13 cellular contexts compared by ENCODE assay signal in the genomic region with DNA sequence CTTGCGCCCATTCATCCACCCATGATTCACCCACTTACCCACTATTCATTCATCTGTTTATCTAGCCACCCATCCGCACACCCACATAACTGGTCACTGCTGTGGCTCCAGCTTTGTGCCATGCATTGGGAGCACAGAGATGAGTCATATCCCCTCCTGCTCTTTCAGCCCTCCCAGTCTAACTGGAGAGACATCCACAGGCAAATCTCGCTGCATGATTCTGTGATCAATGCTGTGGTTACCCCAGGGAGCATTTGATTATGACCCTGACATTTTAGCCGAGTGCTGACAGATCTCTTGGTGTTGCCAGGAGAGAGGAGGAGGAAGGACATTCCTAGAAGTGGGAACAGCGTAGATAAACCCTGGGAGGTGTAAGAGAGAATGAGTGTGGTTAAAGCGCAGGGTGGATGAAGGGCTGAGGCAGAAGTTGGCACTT. TPM values are rescaled to one million over a fixed set of nuclear protein-coding genes. Genes with fewer than 3 reads are reported as not detected.
DNase-seq lines count a peak whose midpoint lies in the region; ATAC-seq and TF ChIP-seq lines count a peak whose summit lies in the region.
"Had no signal": no experiment of that assay in that cellular context is flagged by ENCODE, and none has a peak within 500 bp of the region (broad histone marks: within the 10 kb centered on the region; RNA-seq: fewer than 3 reads in every experiment).

No MANE protein-coding gene starts in this region.

- peak; percentile 85 for ATAC-seq in activated T-helper 17 cell treated with anti-CD3 and anti-CD28 coated beads, Interleukin-2, amount 50 U/mL, for 72 hours (replicated peaks)
- ATAC-seq in foreskin keratinocyte (peak; percentile 83), HG02588 (IDR thresholded peaks at IDR 0.05; ENCODE audit: unreplicated experiment) (no peak)

- peaks cover 1% of the 10 kb centered on the region; the same call in 1 of the 2 replicates for H3K27me3 Mint-ChIP-seq in HFFc6 (ENCODE audit: insufficient read depth)
- no peaks in the 10 kb centered on the region for H3K27me3 Mint-ChIP-seq in activated T-helper 17 cell treated with anti-CD3 and anti-CD28 coated beads, Interleukin-2, amount 50 U/mL, for 72 hours

- H3K27me3 ChIP-seq in foreskin keratinocyte, result no peaks in the 10 kb centered on the region
- H3K27me3 ChIP-seq in WERI-Rb-1 (ENCODE audit: insufficient read depth, low read depth, severe bottlenecking), result peaks cover 8% of the 10 kb centered on the region

- H3K4me3 ChIP-seq in AG04449 (ENCODE audit: low read depth, low read length) (no peak overlapping the region), WERI-Rb-1 (ENCODE audit: low read depth, low read length) (no peak overlapping the region)

- H3K4me1 ChIP-seq in foreskin keratinocyte, result no peaks in the 10 kb centered on the region

- TF ChIP-seq CTCF in AG04449 (IDR thresholded peaks at IDR 0.05; ENCODE audit: insufficient read depth, low read length, missing control alignments), result no peak
- no peak for TF ChIP-seq CTCF in HFFc6 (IDR thresholded peaks at IDR 0.05)
- no peak for TF ChIP-seq CTCF in foreskin keratinocyte (conservative IDR thresholded peaks at IDR 0.05)
- TF ChIP-seq CTCF in WERI-Rb-1 (IDR thresholded peaks at IDR 0.05; ENCODE audit: low read depth, low read length), result no peak

- POLR2A ChIA-PET in AG04449 (lab: Yijun Ruan, JAX), result interaction anchor here (0.9 kb wide), 1 partner anchor 24 kb away, joined by 3 read pairs; no protein-coding TSS in a partner anchor

- no peaks in the 10 kb centered on the region for H3K36me3 Mint-ChIP-seq in HFFc6 (ENCODE audit: low read depth)
- H3K36me3 Mint-ChIP-seq in activated T-helper 17 cell treated with anti-CD3 and anti-CD28 coated beads, Interleukin-2, amount 50 U/mL, for 72 hours (ENCODE audit: low read depth), result no peaks in the 10 kb centered on the region

- H3K27ac ChIP-seq in foreskin keratinocyte, result no peak overlapping the region
- no peak overlapping the region for H3K27ac ChIP-seq in WERI-Rb-1
- H3K27ac ChIP-seq: C4-2B had no signal

- DNase-seq in AG04449 (ENCODE audit: low read depth, low spot score) (peak; percentile 12), HFFc6 (peak; percentile 75), foreskin keratinocyte (no peak), WERI-Rb-1 (no peak), T-helper 9 cell (no peak), NOMO-1 treated with dmso at 0.1 percent for 144 hours (lab: John Stamatoyannopoulos, UW; ENCODE audit: unreplicated experiment) (no peak)
- DNase-seq: activated CD4-positive, alpha-beta T cell treated with anti-CD3 and anti-CD28 coated beads for 48 hours; activated naive CD4-positive, alpha-beta T cell treated with anti-CD3 and anti-CD28 coated beads, Interleukin-2, amount 50 U/mL, for 16 hours; endodermal cell; islet precursor cell had no signal

- peaks cover 30% of the 10 kb centered on the region for H3K4me1 Mint-ChIP-seq in HFFc6 (ENCODE audit: low read depth)
- peaks cover 4% of the 10 kb centered on the region for H3K4me1 Mint-ChIP-seq in activated T-helper 17 cell treated with anti-CD3 and anti-CD28 coated beads, Interleukin-2, amount 50 U/mL, for 72 hours
- H3K4me1 Mint-ChIP-seq: endodermal cell had no signal

- CTCF ChIA-PET in AG04449 (lab: Yijun Ruan, JAX), result interaction anchor here (6.7 kb wide), 1 partner anchor 415 kb away, joined by 84 read pairs; no protein-coding TSS in a partner anchor

- peak overlapping the region; percentile 84 for H3K27ac Mint-ChIP-seq in HFFc6
- no peak overlapping the region for H3K27ac Mint-ChIP-seq in activated T-helper 17 cell treated with anti-CD3 and anti-CD28 coated beads, Interleukin-2, amount 50 U/mL, for 72 hours
- H3K27ac Mint-ChIP-seq: endodermal cell had no signal

- H3K9me3 Mint-ChIP-seq in HFFc6, result no peaks in the 10 kb centered on the region
- no peaks in the 10 kb centered on the region for H3K9me3 Mint-ChIP-seq in activated T-helper 17 cell treated with anti-CD3 and anti-CD28 coated beads, Interleukin-2, amount 50 U/mL, for 72 hours

- peak overlapping the region; percentile 67 for H3K4me3 Mint-ChIP-seq in HFFc6
- no peak overlapping the region for H3K4me3 Mint-ChIP-seq in activated T-helper 17 cell treated with anti-CD3 and anti-CD28 coated beads, Interleukin-2, amount 50 U/mL, for 72 hours
- H3K4me3 Mint-ChIP-seq: endodermal cell had no signal

- no peaks in the 10 kb centered on the region for H3K9me3 ChIP-seq in WERI-Rb-1 (ENCODE audit: severe bottlenecking)

- H3K36me3 ChIP-seq in WERI-Rb-1, result no peaks in the 10 kb centered on the region

RNA-seq across cellular contexts. Expression of gene PORCN, which starts 10.4 kb away (rescaled TPM):
- total RNA-seq in HFFc6 (2021; fragmentation: NEBNext Ultra II Directional; extraction: Animal tissue kit (Norgen Biotek cat#: 25700)), result 10 to 100 TPM in 4 of 6 experiments, 1 to 10 TPM in 2; 9.0 to 13.8 (median 10.7) TPM
- total RNA-seq in activated T-helper 17 cell treated with anti-CD3 and anti-CD28 coated beads, Interleukin-2, amount 50 U/mL, for 72 hours, result 1 to 10 TPM; 8.9 to 9.4 TPM
- 30.6 and 60.1 TPM in 2 replicates for total RNA-seq in foreskin keratinocyte
- polyA plus RNA-seq in foreskin keratinocyte, result 34.1 and 60.6 TPM in 2 replicates

RNA-seq across cellular contexts. Expression of gene FTSJ1, which starts 22.4 kb away (rescaled TPM):
- 10 to 100 TPM; 51.5 to 66.7 (median 59.7) TPM for total RNA-seq in HFFc6 (2021; fragmentation: NEBNext Ultra II Directional; extraction: Animal tissue kit (Norgen Biotek cat#: 25700))
- total RNA-seq in activated T-helper 17 cell treated with anti-CD3 and anti-CD28 coated beads, Interleukin-2, amount 50 U/mL, for 72 hours, result 10 to 100 TPM; 59.8 to 93.5 TPM
- 110 and 160 TPM in 2 replicates for total RNA-seq in foreskin keratinocyte
- 95.0 and 134 TPM in 2 replicates for polyA plus RNA-seq in foreskin keratinocyte

RNA-seq across cellular contexts. Expression of gene EBP, which starts 23.2 kb away (rescaled TPM):
- total RNA-seq in HFFc6 (2021; fragmentation: NEBNext Ultra II Directional; extraction: Animal tissue kit (Norgen Biotek cat#: 25700)), result 10 to 100 TPM; 26.0 to 42.2 (median 39.1) TPM
- 100 to 1,000 TPM; 104 to 213 TPM for total RNA-seq in activated T-helper 17 cell treated with anti-CD3 and anti-CD28 coated beads, Interleukin-2, amount 50 U/mL, for 72 hours
- 440 and 479 TPM in 2 replicates for total RNA-seq in foreskin keratinocyte
- 558 and 569 TPM in 2 replicates for polyA plus RNA-seq in foreskin keratinocyte

RNA-seq across cellular contexts. Expression of gene SLC38A5, which starts 28.3 kb away (rescaled TPM):
- under 1 TPM in 5 of 6 experiments, not detected in 1; 0.40 to 0.91 (median 0.79) TPM for total RNA-seq in HFFc6 (2021; fragmentation: NEBNext Ultra II Directional; extraction: Animal tissue kit (Norgen Biotek cat#: 25700))
- total RNA-seq in activated T-helper 17 cell treated with anti-CD3 and anti-CD28 coated beads, Interleukin-2, amount 50 U/mL, for 72 hours, result 100 to 1,000 TPM; 130 to 170 TPM
- total RNA-seq in foreskin keratinocyte, result 170 and 252 TPM in 2 replicates
- polyA plus RNA-seq in foreskin keratinocyte, result 216 and 317 TPM in 2 replicates

RNA-seq across cellular contexts. Expression of gene TBC1D25, which starts 41.1 kb away (rescaled TPM):
- total RNA-seq in HFFc6 (2021; fragmentation: NEBNext Ultra II Directional; extraction: Animal tissue kit (Norgen Biotek cat#: 25700)), result 10 to 100 TPM; 13.0 to 15.3 (median 13.8) TPM
- 10 to 100 TPM; 19.4 to 25.4 TPM for total RNA-seq in activated T-helper 17 cell treated with anti-CD3 and anti-CD28 coated beads, Interleukin-2, amount 50 U/mL, for 72 hours
- total RNA-seq in foreskin keratinocyte, result 9.3 and 9.4 TPM in 2 replicates
- polyA plus RNA-seq in foreskin keratinocyte, result 9.6 and 10.6 TPM in 2 replicates

Comparison
In these comparisons a context has a peak if more than half of its experiments do, and no peak if none do; other contexts are left out.
1. DNase-seq: peak in AG04449 (single experiment) and HFFc6 (single experiment); none in foreskin keratinocyte (0 of 2), WERI-Rb-1 (single experiment), T-helper 9 cell (single experiment) and NOMO-1 treated with dmso at 0.1 percent for 144 hours (single experiment).